In the genomic region with DNA sequence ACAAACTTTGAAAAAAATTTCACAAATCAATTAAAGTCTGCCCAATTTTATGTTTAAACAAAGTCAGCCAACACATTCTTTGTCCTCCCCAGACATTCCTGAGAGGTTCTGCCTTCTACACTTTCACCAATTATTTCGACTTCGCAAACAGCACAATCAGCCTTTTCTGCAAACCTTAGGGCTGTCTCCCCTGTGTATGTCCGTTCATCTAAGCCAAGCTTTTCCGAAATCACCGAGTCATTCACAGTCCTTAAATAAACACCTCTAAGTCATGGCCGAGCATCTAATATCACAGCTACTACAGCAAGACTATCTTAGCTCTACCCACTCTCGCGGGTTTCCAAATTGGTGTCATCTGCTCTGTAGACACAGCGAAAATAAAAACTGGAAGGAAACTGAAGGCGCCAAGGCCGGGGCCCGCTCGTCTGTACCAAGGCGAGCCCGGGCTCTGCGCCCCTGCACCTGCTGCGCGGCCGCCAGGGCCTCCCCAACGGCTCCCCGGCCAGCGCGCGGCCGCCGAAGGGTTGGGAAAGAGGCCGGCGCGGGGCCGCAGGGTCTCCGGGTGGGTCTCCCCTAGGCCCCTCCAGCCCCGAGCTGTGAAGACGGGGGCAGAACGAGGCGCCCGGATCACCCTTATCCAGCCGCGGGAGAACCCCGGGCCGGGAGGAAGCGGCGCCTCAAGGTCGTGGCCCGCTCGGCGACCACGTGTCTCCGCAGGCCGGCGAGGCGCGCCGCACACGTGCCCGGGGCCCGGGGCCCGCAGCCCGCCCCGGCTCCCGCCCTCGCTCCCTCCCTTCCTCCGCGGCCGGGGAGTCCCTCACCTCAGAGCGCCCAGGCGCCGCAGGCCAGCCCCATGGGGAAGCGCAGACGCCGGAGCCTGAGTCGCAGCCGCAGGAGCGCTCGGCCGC, we compare ENCODE assay signal across 1 cellular context.
TF ChIP-seq lines count a peak whose summit lies in the region.

No MANE protein-coding gene starts in this region.

TF ChIP-seq in K562, 482 proteins besides CTCF, POLR2A, EP300 and RAD21 (continued from another document and continues in another):
- TF ChIP-seq, protein P1, sequence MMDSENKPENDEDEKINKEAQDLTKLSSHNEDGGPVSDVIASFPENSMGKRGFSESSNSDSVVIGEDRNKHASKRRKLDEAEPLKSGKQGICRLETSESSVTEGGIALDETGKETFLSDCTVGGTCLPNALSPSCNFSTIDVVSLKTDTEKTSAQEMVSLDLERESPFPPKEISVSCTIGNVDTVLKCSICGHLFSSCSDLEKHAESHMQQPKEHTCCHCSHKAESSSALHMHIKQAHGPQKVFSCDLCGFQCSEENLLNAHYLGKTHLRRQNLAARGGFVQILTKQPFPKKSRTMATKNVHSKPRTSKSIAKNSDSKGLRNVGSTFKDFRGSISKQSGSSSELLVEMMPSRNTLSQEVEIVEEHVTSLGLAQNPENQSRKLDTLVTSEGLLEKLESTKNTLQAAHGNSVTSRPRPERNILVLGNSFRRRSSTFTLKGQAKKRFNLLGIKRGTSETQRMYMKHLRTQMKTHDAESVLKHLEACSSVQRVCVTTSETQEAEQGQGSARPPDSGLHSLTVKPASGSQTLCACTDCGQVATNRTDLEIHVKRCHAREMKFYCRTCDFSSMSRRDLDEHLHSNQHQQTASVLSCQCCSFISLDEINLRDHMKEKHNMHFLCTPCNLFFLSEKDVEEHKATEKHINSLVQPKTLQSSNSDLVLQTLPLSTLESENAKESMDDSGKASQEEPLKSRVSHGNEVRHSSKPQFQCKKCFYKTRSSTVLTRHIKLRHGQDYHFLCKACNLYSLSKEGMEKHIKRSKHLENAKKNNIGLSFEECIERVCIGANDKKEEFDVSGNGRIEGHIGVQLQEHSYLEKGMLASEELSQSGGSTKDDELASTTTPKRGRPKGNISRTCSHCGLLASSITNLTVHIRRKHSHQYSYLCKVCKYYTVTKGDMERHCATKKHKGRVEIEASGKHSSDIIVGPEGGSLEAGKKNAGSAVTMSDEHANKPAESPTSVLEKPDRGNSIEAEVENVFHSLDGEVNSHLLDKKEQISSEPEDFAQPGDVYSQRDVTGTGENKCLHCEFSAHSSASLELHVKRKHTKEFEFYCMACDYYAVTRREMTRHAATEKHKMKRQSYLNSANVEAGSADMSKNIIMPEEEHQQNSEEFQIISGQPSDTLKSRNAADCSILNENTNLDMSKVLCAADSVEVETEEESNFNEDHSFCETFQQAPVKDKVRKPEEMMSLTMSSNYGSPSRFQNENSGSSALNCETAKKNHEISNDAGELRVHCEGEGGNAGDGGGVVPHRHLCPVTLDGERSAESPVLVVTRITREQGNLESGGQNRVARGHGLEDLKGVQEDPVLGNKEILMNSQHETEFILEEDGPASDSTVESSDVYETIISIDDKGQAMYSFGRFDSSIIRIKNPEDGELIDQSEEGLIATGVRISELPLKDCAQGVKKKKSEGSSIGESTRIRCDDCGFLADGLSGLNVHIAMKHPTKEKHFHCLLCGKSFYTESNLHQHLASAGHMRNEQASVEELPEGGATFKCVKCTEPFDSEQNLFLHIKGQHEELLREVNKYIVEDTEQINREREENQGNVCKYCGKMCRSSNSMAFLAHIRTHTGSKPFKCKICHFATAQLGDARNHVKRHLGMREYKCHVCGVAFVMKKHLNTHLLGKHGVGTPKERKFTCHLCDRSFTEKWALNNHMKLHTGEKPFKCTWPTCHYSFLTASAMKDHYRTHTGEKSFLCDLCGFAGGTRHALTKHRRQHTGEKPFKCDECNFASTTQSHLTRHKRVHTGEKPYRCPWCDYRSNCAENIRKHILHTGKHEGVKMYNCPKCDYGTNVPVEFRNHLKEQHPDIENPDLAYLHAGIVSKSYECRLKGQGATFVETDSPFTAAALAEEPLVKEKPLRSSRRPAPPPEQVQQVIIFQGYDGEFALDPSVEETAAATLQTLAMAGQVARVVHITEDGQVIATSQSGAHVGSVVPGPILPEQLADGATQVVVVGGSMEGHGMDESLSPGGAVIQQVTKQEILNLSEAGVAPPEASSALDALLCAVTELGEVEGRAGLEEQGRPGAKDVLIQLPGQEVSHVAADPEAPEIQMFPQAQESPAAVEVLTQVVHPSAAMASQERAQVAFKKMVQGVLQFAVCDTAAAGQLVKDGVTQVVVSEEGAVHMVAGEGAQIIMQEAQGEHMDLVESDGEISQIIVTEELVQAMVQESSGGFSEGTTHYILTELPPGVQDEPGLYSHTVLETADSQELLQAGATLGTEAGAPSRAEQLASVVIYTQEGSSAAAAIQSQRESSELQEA (IDR thresholded peaks at IDR 0.05; ENCODE audit: low read depth), result no peak
- no peak for TF ChIP-seq THRAP3 (IDR thresholded peaks at IDR 0.05; ENCODE audit: borderline replicate concordance)
- TF ChIP-seq, protein P2, sequence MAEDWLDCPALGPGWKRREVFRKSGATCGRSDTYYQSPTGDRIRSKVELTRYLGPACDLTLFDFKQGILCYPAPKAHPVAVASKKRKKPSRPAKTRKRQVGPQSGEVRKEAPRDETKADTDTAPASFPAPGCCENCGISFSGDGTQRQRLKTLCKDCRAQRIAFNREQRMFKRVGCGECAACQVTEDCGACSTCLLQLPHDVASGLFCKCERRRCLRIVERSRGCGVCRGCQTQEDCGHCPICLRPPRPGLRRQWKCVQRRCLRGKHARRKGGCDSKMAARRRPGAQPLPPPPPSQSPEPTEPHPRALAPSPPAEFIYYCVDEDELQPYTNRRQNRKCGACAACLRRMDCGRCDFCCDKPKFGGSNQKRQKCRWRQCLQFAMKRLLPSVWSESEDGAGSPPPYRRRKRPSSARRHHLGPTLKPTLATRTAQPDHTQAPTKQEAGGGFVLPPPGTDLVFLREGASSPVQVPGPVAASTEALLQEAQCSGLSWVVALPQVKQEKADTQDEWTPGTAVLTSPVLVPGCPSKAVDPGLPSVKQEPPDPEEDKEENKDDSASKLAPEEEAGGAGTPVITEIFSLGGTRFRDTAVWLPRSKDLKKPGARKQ (CRISPR knock-in tag; IDR thresholded peaks at IDR 0.05), result no peak
- TF ChIP-seq, protein P3, sequence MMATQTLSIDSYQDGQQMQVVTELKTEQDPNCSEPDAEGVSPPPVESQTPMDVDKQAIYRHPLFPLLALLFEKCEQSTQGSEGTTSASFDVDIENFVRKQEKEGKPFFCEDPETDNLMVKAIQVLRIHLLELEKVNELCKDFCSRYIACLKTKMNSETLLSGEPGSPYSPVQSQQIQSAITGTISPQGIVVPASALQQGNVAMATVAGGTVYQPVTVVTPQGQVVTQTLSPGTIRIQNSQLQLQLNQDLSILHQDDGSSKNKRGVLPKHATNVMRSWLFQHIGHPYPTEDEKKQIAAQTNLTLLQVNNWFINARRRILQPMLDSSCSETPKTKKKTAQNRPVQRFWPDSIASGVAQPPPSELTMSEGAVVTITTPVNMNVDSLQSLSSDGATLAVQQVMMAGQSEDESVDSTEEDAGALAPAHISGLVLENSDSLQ (IDR thresholded peaks at IDR 0.05), result no peak
- no peak for TF ChIP-seq ESRRB (CRISPR knock-in tag; IDR thresholded peaks at IDR 0.05; ENCODE audit: borderline replicate concordance)
- no peak for TF ChIP-seq LCOR (CRISPR knock-in tag; IDR thresholded peaks at IDR 0.05)
- TF ChIP-seq, protein P4, sequence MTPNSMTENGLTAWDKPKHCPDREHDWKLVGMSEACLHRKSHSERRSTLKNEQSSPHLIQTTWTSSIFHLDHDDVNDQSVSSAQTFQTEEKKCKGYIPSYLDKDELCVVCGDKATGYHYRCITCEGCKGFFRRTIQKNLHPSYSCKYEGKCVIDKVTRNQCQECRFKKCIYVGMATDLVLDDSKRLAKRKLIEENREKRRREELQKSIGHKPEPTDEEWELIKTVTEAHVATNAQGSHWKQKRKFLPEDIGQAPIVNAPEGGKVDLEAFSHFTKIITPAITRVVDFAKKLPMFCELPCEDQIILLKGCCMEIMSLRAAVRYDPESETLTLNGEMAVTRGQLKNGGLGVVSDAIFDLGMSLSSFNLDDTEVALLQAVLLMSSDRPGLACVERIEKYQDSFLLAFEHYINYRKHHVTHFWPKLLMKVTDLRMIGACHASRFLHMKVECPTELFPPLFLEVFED (CRISPR knock-in tag; conservative IDR thresholded peaks at IDR 0.05), result no peak
- no peak; the same call in 1 of the 2 replicates for TF ChIP-seq GTF2A2 (tag; IDR thresholded peaks at IDR 0.05)
- TF ChIP-seq, protein P5, sequence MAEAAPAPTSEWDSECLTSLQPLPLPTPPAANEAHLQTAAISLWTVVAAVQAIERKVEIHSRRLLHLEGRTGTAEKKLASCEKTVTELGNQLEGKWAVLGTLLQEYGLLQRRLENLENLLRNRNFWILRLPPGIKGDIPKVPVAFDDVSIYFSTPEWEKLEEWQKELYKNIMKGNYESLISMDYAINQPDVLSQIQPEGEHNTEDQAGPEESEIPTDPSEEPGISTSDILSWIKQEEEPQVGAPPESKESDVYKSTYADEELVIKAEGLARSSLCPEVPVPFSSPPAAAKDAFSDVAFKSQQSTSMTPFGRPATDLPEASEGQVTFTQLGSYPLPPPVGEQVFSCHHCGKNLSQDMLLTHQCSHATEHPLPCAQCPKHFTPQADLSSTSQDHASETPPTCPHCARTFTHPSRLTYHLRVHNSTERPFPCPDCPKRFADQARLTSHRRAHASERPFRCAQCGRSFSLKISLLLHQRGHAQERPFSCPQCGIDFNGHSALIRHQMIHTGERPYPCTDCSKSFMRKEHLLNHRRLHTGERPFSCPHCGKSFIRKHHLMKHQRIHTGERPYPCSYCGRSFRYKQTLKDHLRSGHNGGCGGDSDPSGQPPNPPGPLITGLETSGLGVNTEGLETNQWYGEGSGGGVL (CRISPR knock-in tag; IDR thresholded peaks at IDR 0.05), result no peak
- TF ChIP-seq ZNF174 (CRISPR knock-in tag; IDR thresholded peaks at IDR 0.05), result no peak
- 0 out of 4 replicates have a peak, but pooled peaks of 1 of the 2 experiments have one; percentile 9 for TF ChIP-seq TEAD1 (CRISPR knock-in tag; IDR thresholded peaks at IDR 0.05)
- TF ChIP-seq, protein P6, sequence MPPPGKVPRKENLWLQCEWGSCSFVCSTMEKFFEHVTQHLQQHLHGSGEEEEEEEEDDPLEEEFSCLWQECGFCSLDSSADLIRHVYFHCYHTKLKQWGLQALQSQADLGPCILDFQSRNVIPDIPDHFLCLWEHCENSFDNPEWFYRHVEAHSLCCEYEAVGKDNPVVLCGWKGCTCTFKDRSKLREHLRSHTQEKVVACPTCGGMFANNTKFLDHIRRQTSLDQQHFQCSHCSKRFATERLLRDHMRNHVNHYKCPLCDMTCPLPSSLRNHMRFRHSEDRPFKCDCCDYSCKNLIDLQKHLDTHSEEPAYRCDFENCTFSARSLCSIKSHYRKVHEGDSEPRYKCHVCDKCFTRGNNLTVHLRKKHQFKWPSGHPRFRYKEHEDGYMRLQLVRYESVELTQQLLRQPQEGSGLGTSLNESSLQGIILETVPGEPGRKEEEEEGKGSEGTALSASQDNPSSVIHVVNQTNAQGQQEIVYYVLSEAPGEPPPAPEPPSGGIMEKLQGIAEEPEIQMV (tag; conservative IDR thresholded peaks at IDR 0.05; ENCODE audit: low read depth), result no peak
- TF ChIP-seq GATAD2A (IDR thresholded peaks at IDR 0.05), result no peak
- TF ChIP-seq CEBPB (tag; IDR thresholded peaks at IDR 0.05), result peak; percentile 16; the same call in 1 of the 2 replicates
- TF ChIP-seq, protein P7, sequence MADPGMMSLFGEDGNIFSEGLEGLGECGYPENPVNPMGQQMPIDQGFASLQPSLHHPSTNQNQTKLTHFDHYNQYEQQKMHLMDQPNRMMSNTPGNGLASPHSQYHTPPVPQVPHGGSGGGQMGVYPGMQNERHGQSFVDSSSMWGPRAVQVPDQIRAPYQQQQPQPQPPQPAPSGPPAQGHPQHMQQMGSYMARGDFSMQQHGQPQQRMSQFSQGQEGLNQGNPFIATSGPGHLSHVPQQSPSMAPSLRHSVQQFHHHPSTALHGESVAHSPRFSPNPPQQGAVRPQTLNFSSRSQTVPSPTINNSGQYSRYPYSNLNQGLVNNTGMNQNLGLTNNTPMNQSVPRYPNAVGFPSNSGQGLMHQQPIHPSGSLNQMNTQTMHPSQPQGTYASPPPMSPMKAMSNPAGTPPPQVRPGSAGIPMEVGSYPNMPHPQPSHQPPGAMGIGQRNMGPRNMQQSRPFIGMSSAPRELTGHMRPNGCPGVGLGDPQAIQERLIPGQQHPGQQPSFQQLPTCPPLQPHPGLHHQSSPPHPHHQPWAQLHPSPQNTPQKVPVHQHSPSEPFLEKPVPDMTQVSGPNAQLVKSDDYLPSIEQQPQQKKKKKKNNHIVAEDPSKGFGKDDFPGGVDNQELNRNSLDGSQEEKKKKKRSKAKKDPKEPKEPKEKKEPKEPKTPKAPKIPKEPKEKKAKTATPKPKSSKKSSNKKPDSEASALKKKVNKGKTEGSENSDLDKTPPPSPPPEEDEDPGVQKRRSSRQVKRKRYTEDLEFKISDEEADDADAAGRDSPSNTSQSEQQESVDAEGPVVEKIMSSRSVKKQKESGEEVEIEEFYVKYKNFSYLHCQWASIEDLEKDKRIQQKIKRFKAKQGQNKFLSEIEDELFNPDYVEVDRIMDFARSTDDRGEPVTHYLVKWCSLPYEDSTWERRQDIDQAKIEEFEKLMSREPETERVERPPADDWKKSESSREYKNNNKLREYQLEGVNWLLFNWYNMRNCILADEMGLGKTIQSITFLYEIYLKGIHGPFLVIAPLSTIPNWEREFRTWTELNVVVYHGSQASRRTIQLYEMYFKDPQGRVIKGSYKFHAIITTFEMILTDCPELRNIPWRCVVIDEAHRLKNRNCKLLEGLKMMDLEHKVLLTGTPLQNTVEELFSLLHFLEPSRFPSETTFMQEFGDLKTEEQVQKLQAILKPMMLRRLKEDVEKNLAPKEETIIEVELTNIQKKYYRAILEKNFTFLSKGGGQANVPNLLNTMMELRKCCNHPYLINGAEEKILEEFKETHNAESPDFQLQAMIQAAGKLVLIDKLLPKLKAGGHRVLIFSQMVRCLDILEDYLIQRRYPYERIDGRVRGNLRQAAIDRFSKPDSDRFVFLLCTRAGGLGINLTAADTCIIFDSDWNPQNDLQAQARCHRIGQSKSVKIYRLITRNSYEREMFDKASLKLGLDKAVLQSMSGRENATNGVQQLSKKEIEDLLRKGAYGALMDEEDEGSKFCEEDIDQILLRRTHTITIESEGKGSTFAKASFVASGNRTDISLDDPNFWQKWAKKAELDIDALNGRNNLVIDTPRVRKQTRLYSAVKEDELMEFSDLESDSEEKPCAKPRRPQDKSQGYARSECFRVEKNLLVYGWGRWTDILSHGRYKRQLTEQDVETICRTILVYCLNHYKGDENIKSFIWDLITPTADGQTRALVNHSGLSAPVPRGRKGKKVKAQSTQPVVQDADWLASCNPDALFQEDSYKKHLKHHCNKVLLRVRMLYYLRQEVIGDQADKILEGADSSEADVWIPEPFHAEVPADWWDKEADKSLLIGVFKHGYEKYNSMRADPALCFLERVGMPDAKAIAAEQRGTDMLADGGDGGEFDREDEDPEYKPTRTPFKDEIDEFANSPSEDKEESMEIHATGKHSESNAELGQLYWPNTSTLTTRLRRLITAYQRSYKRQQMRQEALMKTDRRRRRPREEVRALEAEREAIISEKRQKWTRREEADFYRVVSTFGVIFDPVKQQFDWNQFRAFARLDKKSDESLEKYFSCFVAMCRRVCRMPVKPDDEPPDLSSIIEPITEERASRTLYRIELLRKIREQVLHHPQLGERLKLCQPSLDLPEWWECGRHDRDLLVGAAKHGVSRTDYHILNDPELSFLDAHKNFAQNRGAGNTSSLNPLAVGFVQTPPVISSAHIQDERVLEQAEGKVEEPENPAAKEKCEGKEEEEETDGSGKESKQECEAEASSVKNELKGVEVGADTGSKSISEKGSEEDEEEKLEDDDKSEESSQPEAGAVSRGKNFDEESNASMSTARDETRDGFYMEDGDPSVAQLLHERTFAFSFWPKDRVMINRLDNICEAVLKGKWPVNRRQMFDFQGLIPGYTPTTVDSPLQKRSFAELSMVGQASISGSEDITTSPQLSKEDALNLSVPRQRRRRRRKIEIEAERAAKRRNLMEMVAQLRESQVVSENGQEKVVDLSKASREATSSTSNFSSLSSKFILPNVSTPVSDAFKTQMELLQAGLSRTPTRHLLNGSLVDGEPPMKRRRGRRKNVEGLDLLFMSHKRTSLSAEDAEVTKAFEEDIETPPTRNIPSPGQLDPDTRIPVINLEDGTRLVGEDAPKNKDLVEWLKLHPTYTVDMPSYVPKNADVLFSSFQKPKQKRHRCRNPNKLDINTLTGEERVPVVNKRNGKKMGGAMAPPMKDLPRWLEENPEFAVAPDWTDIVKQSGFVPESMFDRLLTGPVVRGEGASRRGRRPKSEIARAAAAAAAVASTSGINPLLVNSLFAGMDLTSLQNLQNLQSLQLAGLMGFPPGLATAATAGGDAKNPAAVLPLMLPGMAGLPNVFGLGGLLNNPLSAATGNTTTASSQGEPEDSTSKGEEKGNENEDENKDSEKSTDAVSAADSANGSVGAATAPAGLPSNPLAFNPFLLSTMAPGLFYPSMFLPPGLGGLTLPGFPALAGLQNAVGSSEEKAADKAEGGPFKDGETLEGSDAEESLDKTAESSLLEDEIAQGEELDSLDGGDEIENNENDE (IDR thresholded peaks at IDR 0.05; ENCODE audit: low read depth, low read length), result no peak
- TF ChIP-seq ELF4 (CRISPR knock-in tag; IDR thresholded peaks at IDR 0.05), result no peak
